In genomic region chr13:44147648-44148047, GRCh38 we compare ENCODE assay signal across 19 cellular contexts.
"Had no signal": no experiment of that assay in that cellular context is flagged by ENCODE, and none has a peak within 500 bp of the region (broad histone marks: within the 10 kb centered on the region; RNA-seq: fewer than 3 reads in every experiment).

No MANE protein-coding gene starts in this region.

- ATAC-seq: gastroesophageal sphincter, left cardiac atrium, lower lobe of right lung had no signal

- H3K27ac ChIP-seq: esophagus squamous epithelium, gastroesophageal sphincter, left ventricle myocardium inferior, lower lobe of right lung, ovary, right atrium auricular region, sigmoid colon, skin epidermis, stomach, suprapubic skin, tibial artery, upper lobe of left lung, uterus had no signal

- DNase-seq: esophagus squamous epithelium; foreskin fibroblast; glutamatergic neuron; left cardiac atrium; left ventricle myocardium inferior; lower lobe of right lung; naive B cell; ovary; sigmoid colon; stimulated activated CD4-positive, alpha-beta T cell treated with anti-CD3 and anti-CD28 coated beads, Interleukin-12 subunit alpha, Interleukin-12 subunit beta, amount 100 ng/mL, for 4 hours; stimulated activated naive CD4-positive, alpha-beta T cell; stomach; tibial artery; upper lobe of left lung; uterus had no signal

- H3K27me3 ChIP-seq: esophagus squamous epithelium, gastroesophageal sphincter, ovary, right atrium auricular region, sigmoid colon, stomach, suprapubic skin, tibial artery, upper lobe of left lung, uterus had no signal
